ENCODE assay signal across 7 cellular contexts in the genomic region with DNA sequence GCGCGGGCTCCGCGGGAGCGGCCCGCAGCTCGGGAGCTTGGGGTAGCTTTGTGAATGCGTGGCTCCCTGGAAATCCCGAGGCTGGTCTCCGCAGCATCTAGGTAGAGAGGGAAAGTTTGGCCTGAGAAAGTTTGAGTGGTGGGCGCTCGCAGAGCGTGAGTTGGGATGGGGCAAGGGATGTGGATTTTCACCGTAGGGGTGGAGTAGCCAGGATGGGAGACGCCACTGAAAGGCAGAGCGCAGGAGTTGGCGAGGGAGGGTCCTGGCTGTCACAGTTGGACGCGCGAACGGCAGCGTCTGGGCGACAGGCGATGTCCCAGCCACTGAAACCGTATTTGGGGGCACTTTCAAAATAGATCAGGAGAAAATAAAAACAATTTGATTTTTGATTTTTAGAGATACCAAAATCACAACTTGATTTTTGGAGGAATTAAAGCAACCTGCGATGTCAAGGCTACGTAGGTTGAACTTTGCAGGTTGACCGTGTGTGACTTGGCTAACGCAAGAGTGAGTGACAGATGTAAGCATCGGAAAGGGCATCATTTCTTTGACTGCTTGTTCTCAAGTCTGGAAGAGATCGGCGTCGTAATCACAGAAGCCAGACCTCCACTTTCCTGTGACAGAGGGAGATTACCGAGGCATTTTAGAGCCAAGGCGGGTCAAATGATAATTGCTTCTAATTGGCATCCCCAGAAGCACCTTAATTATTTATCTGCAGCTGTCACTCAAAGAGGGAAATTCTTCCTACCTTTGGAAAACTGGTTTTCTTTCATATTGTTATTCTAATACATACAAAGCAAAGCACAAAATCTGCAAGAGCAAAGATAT. TPM values are rescaled to one million over a fixed set of nuclear protein-coding genes. Genes with fewer than 3 reads are reported as not detected.
DNase-seq lines count a peak whose midpoint lies in the region; ATAC-seq lines count a peak whose summit lies in the region.

No MANE protein-coding gene starts in this region.

- DNase-seq in H7 (peak; percentile 54), NCI-H748 treated with DMSO at 0.1 percent for 48 hours (lab: John Stamatoyannopoulos, UW) (peak; percentile 56), midbrain (lab: John Stamatoyannopoulos, UW) (peak; percentile 60), DMS153 (lab: John Stamatoyannopoulos, UW) (no peak)

- H3K27ac ChIP-seq in cingulate gyrus (ENCODE audit: low read depth, low read length) = peak overlapping the region; percentile 84

- no peak for ATAC-seq in HG03025 (IDR thresholded peaks at IDR 0.05; ENCODE audit: low FRiP score, unreplicated experiment)
- ATAC-seq in HG03039 (IDR thresholded peaks at IDR 0.05; ENCODE audit: unreplicated experiment) = no peak

- peak overlapping the region; percentile 90 for H3K4me3 ChIP-seq in H7 (ENCODE audit: insufficient read depth, low read depth, low read length)

- H3K36me3 ChIP-seq in H7 (replicated peaks; ENCODE audit: control insufficient read depth, insufficient read depth, low read length) = peaks cover 5% of the 10 kb centered on the region

- peaks cover 14% of the 10 kb centered on the region for H3K27me3 ChIP-seq in H7 (ENCODE audit: control insufficient read depth, insufficient read depth, low read length)

RNA-seq across cellular contexts. Expression of a gene that starts 0.6 kb away (rescaled TPM):
- total RNA-seq in H7 (2014; rRNA removed; shearing (Covaris generic)) = 19.3 and 30.4 TPM in 2 replicates

RNA-seq across cellular contexts. Expression of a gene that starts 40.7 kb away (rescaled TPM):
- 3.0 and 4.1 TPM in 2 replicates for total RNA-seq in H7 (2014; rRNA removed; shearing (Covaris generic))
